ENCODE assay signal across 36 cellular contexts in the genomic region with DNA sequence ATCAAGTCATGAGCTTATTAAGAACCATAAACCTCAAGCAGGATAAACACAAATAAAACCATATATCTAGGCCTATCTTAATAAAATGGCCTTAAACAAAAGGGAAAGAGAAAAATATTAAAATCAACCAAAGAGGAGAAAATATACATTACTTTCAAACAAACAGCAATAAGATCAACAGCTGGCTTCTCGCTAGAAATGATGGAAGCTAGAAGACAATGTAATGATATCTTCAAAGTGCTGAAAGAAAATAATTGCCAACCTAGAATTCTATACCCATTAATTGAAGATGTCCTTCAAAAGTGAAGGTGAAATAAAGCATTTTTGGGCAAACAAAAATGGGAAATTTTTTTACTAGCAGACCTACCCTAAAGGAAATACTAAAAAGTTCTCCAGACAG.
"Had no signal": no experiment of that assay in that cellular context is flagged by ENCODE, and none has a peak within 500 bp of the region (broad histone marks: within the 10 kb centered on the region; RNA-seq: fewer than 3 reads in every experiment).

No MANE protein-coding gene starts in this region.

- H3K4me1 Mint-ChIP-seq: activated naive CD4-positive, alpha-beta T cell treated with anti-CD3 and anti-CD28 coated beads, Interleukin-2, amount 10 ng/mL, durations not matched to agents 7 days and 5 days; activated naive CD4-positive, alpha-beta T cell treated with anti-CD3 and anti-CD28 coated beads, Interleukin-2, amount 50 U/mL, for 24 hours; activated naive CD8-positive, alpha-beta T cell treated with anti-CD3 and anti-CD28 coated beads for 36 hours; activated naive CD8-positive, alpha-beta T cell treated with anti-CD3 and anti-CD28 coated beads, Interleukin-2, amount 10 ng/mL, durations not matched to agents 7 days and 5 days; activated naive CD8-positive, alpha-beta T cell treated with anti-CD3 and anti-CD28 coated beads, Interleukin-2, amount 50 U/mL, for 24 hours; activated T-helper 17 cell treated with anti-CD3 and anti-CD28 coated beads, Interleukin-2, amount 50 U/mL, for 72 hours; brain; central memory CD8-positive, alpha-beta T cell had no signal

- ATAC-seq: activated naive CD4-positive, alpha-beta T cell treated with anti-CD3 and anti-CD28 coated beads, Interleukin-2, amount 50 U/mL, for 72 hours; activated naive CD8-positive, alpha-beta T cell treated with anti-CD3 and anti-CD28 coated beads, Interleukin-2, amount 50 U/mL, for 24 hours; activated T-cell treated with anti-CD3 and anti-CD28 coated beads, Interleukin-2, amount 50 U/mL, for 4 hours; activated T-cell treated with anti-CD3 and anti-CD28 coated beads, Interleukin-2, amount 50 U/mL, for 72 hours; activated T-helper 17 cell treated with anti-CD3 and anti-CD28 coated beads, Interleukin-2, amount 50 U/mL, for 72 hours; body of pancreas had no signal

- H3K9me3 ChIP-seq: adrenal gland, ascending aorta, body of pancreas had no signal

- H3K9me3 Mint-ChIP-seq: activated naive CD4-positive, alpha-beta T cell treated with anti-CD3 and anti-CD28 coated beads, Interleukin-2, amount 10 ng/mL, durations not matched to agents 7 days and 5 days; activated naive CD4-positive, alpha-beta T cell treated with anti-CD3 and anti-CD28 coated beads, Interleukin-2, amount 50 U/mL, for 24 hours; activated naive CD8-positive, alpha-beta T cell treated with anti-CD3 and anti-CD28 coated beads, Interleukin-2, amount 50 U/mL, for 24 hours; activated T-helper 1 cell treated with anti-CD3 and anti-CD28 coated beads, Interleukin-12 subunit alpha, Interleukin-12 subunit beta, Interleukin-2, Interleukin-4 antibody, amounts not matched to agents 30 ng/mL and 10 ng/mL and 1 ng/mL, durations not matched to agents 14 hours and 24 hours and 36 hours; activated T-helper 2 cell treated with anti-CD3 and anti-CD28 coated beads, Interferon-gamma antibody, Interleukin-2, Interleukin-4, amounts not matched to agents 10 μg/mL and 5 μg/mL and 100 μg/mL, durations not matched to agents 14 hours and 24 hours and 36 hours had no signal

- H3K4me1 ChIP-seq: adrenal gland, ascending aorta, body of pancreas, breast epithelium had no signal

- H3K4me3 Mint-ChIP-seq: activated naive CD4-positive, alpha-beta T cell treated with anti-CD3 and anti-CD28 coated beads for 36 hours; activated naive CD4-positive, alpha-beta T cell treated with anti-CD3 and anti-CD28 coated beads, Interleukin-2, amount 10 ng/mL, durations not matched to agents 7 days and 5 days; activated naive CD4-positive, alpha-beta T cell treated with anti-CD3 and anti-CD28 coated beads, Interleukin-2, amount 50 U/mL, for 24 hours; activated naive CD8-positive, alpha-beta T cell; activated naive CD8-positive, alpha-beta T cell treated with anti-CD3 and anti-CD28 coated beads for 36 hours; activated naive CD8-positive, alpha-beta T cell treated with anti-CD3 and anti-CD28 coated beads, Interleukin-2, amount 10 ng/mL, durations not matched to agents 7 days and 5 days; activated naive CD8-positive, alpha-beta T cell treated with anti-CD3 and anti-CD28 coated beads, Interleukin-2, amount 50 U/mL, for 24 hours; activated T-cell treated with anti-CD3 and anti-CD28 coated beads, Interleukin-2, amount 50 U/mL, for 4 hours; activated T-cell treated with anti-CD3 and anti-CD28 coated beads, Interleukin-2, amount 50 U/mL, for 72 hours; activated T-helper 1 cell treated with anti-CD3 and anti-CD28 coated beads, Interleukin-12 subunit alpha, Interleukin-12 subunit beta, Interleukin-2, Interleukin-4 antibody, amounts not matched to agents 30 ng/mL and 10 ng/mL and 1 ng/mL, durations not matched to agents 14 hours and 24 hours and 36 hours; activated T-helper 17 cell treated with anti-CD3 and anti-CD28 coated beads, Interleukin-2, amount 50 U/mL, for 72 hours; brain; central memory CD8-positive, alpha-beta T cell had no signal

- H3K27me3 Mint-ChIP-seq: activated naive CD8-positive, alpha-beta T cell; activated naive CD8-positive, alpha-beta T cell treated with anti-CD3 and anti-CD28 coated beads for 36 hours had no signal

- H3K27ac Mint-ChIP-seq: activated naive CD4-positive, alpha-beta T cell treated with anti-CD3 and anti-CD28 coated beads for 36 hours; activated naive CD4-positive, alpha-beta T cell treated with anti-CD3 and anti-CD28 coated beads, Interleukin-2, amount 10 ng/mL, durations not matched to agents 7 days and 5 days; activated naive CD4-positive, alpha-beta T cell treated with anti-CD3 and anti-CD28 coated beads, Interleukin-2, amount 50 U/mL, for 24 hours; activated naive CD4-positive, alpha-beta T cell treated with anti-CD3 and anti-CD28 coated beads, Interleukin-2, amount 50 U/mL, for 72 hours; activated naive CD8-positive, alpha-beta T cell; activated naive CD8-positive, alpha-beta T cell treated with anti-CD3 and anti-CD28 coated beads for 36 hours; activated naive CD8-positive, alpha-beta T cell treated with anti-CD3 and anti-CD28 coated beads, Interleukin-2, amount 10 ng/mL, durations not matched to agents 7 days and 5 days; activated naive CD8-positive, alpha-beta T cell treated with anti-CD3 and anti-CD28 coated beads, Interleukin-2, amount 50 U/mL, for 24 hours; activated T-cell treated with anti-CD3 and anti-CD28 coated beads, Interleukin-2, amount 50 U/mL, for 72 hours; activated T-helper 1 cell treated with anti-CD3 and anti-CD28 coated beads, Interleukin-12 subunit alpha, Interleukin-12 subunit beta, Interleukin-2, Interleukin-4 antibody, amounts not matched to agents 30 ng/mL and 10 ng/mL and 1 ng/mL, durations not matched to agents 14 hours and 24 hours and 36 hours; activated T-helper 17 cell treated with anti-CD3 and anti-CD28 coated beads, Interleukin-2, amount 50 U/mL, for 72 hours; activated T-helper 2 cell treated with anti-CD3 and anti-CD28 coated beads, Interferon-gamma antibody, Interleukin-2, Interleukin-4, amounts not matched to agents 10 μg/mL and 5 μg/mL and 100 μg/mL, durations not matched to agents 14 hours and 24 hours and 36 hours; brain had no signal

- H3K27ac ChIP-seq: adrenal gland, ascending aorta, body of pancreas, brain microvascular endothelial cell, breast epithelium, cardiac muscle cell had no signal

- H3K36me3 Mint-ChIP-seq: activated naive CD4-positive, alpha-beta T cell treated with anti-CD3 and anti-CD28 coated beads, Interleukin-2, amount 10 ng/mL, durations not matched to agents 7 days and 5 days; activated naive CD4-positive, alpha-beta T cell treated with anti-CD3 and anti-CD28 coated beads, Interleukin-2, amount 50 U/mL, for 24 hours; activated naive CD4-positive, alpha-beta T cell treated with anti-CD3 and anti-CD28 coated beads, Interleukin-2, amount 50 U/mL, for 72 hours; activated naive CD8-positive, alpha-beta T cell; activated naive CD8-positive, alpha-beta T cell treated with anti-CD3 and anti-CD28 coated beads for 36 hours; activated naive CD8-positive, alpha-beta T cell treated with anti-CD3 and anti-CD28 coated beads, Interleukin-2, amount 10 ng/mL, durations not matched to agents 7 days and 5 days; brain had no signal

- H3K36me3 ChIP-seq: adrenal gland, ascending aorta, brain microvascular endothelial cell, breast epithelium, cardiac muscle cell had no signal

- H3K4me3 ChIP-seq: adrenal gland, ascending aorta, body of pancreas, breast epithelium, cardiac muscle cell had no signal

- DNase-seq: activated effector memory CD4-positive, alpha-beta T cell treated with anti-CD3 and anti-CD28 coated beads, Interleukin-2, amount 50 U/mL, for 16 hours; activated effector memory CD4-positive, alpha-beta T cell treated with Interleukin-2 at 50 U/mL for 16 hours; activated gamma-delta T cell; activated gamma-delta T cell treated with Interleukin-2 at 50 U/mL for 16 hours; activated naive CD4-positive, alpha-beta T cell; activated naive CD4-positive, alpha-beta T cell treated with anti-CD3 and anti-CD28 coated beads for 36 hours; activated naive CD4-positive, alpha-beta T cell treated with anti-CD3 and anti-CD28 coated beads, Interleukin-2, amount 10 ng/mL, durations not matched to agents 7 days and 5 days; activated naive CD4-positive, alpha-beta T cell treated with anti-CD3 and anti-CD28 coated beads, Interleukin-2, amount 50 U/mL, for 16 hours; activated naive CD4-positive, alpha-beta T cell treated with Interleukin-2 at 50 U/mL for 16 hours; activated naive CD8-positive, alpha-beta T cell treated with anti-CD3 and anti-CD28 coated beads for 36 hours; activated naive CD8-positive, alpha-beta T cell treated with anti-CD3 and anti-CD28 coated beads, Interleukin-2, amount 10 ng/mL, durations not matched to agents 7 days and 5 days; activated naive CD8-positive, alpha-beta T cell treated with anti-CD3 and anti-CD28 coated beads, Interleukin-2, amount 50 U/mL, for 24 hours; activated T-cell treated with anti-CD3 and anti-CD28 coated beads, Interleukin-2, amount 50 U/mL, for 4 hours; activated T-cell treated with anti-CD3 and anti-CD28 coated beads, Interleukin-2, amount 50 U/mL, for 48 hours; activated T-cell treated with anti-CD3 and anti-CD28 coated beads, Interleukin-2, amount 50 U/mL, for 72 hours; adrenal gland; amniotic stem cell; amygdala; anterior cingulate cortex; aorta; body of pancreas; brain microvascular endothelial cell; caudate nucleus; central memory CD4-positive, alpha-beta T cell; cerebellar nuclear complex had no signal
